In the genomic region with DNA sequence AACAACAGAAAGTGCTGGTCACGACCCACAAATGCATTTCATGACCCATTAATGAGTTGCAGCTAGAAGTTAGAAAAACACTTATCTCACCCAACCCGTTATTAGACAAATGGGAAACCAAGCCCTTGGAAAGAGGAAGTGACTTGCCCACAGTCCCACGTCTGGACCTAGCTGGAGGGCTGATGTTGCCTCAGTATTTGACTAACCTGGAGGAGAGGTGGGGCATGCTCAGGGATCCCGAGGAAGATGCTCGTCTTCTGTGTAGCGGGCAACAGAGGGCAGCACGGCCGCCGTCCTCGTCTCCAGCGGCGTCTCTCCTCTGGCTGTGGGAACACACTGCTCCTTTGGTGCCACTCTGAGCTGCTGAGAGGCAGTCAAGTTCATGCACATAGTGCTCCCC, we compare ENCODE assay signal across 13 cellular contexts. TPM values are rescaled to one million over a fixed set of nuclear protein-coding genes. Genes with fewer than 3 reads are reported as not detected.
DNase-seq lines count a peak whose midpoint lies in the region; ATAC-seq and TF ChIP-seq lines count a peak whose summit lies in the region.
"Had no signal": no experiment of that assay in that cellular context is flagged by ENCODE, and none has a peak within 500 bp of the region (broad histone marks: within the 10 kb centered on the region; RNA-seq: fewer than 3 reads in every experiment).

No MANE protein-coding gene starts in this region.

- no peaks in the 10 kb centered on the region for H3K9me3 ChIP-seq in CD4-positive, CD25-positive, alpha-beta regulatory T cell (ENCODE audit: control insufficient read depth in 2 of 2, low read length in 2 of 2)

- H3K27ac Mint-ChIP-seq in CD4-positive, CD25-positive, alpha-beta regulatory T cell, result peak overlapping the region; percentile 38 to 90 (median 55)
- peak overlapping the region; percentile 41 for H3K27ac Mint-ChIP-seq in activated CD8-positive, alpha-beta T cell treated with anti-CD3 and anti-CD28 coated beads, Interleukin-2, amount 10 ng/mL, durations not matched to agents 7 days and 5 days
- H3K27ac Mint-ChIP-seq in natural killer cell (peak overlapping the region; percentile 58 to 86), HFFc6 (no peak overlapping the region)
- H3K27ac Mint-ChIP-seq in effector memory CD8-positive, alpha-beta T cell, result peak overlapping the region in 1 of 2 donors; percentile 69

- peak overlapping the region; percentile 16 for H3K4me3 ChIP-seq in CD4-positive, CD25-positive, alpha-beta regulatory T cell (ENCODE audit: low read depth, low read length)
- H3K4me3 ChIP-seq: coronary artery had no signal

- DNase-seq in CD4-positive, CD25-positive, alpha-beta regulatory T cell, result no peak
- no peak for DNase-seq in activated CD8-positive, alpha-beta T cell treated with anti-CD3 and anti-CD28 coated beads, Interleukin-2, amount 10 ng/mL, durations not matched to agents 7 days and 5 days
- no peak for DNase-seq in natural killer cell
- no peak for DNase-seq in HFFc6
- no peak for DNase-seq in effector memory CD8-positive, alpha-beta T cell
- no peak for DNase-seq in DMS 273 (lab: John Stamatoyannopoulos, UW; ENCODE audit: unreplicated experiment)
- DNase-seq: islet precursor cell, naive B cell, small intestine had no signal

- H3K9me3 Mint-ChIP-seq in CD4-positive, CD25-positive, alpha-beta regulatory T cell, result no peaks in the 10 kb centered on the region
- no peaks in the 10 kb centered on the region for H3K9me3 Mint-ChIP-seq in activated CD8-positive, alpha-beta T cell treated with anti-CD3 and anti-CD28 coated beads, Interleukin-2, amount 10 ng/mL, durations not matched to agents 7 days and 5 days (ENCODE audit: insufficient read depth)
- H3K9me3 Mint-ChIP-seq in natural killer cell (no peaks in the 10 kb centered on the region), HFFc6 (no peaks in the 10 kb centered on the region)
- no peaks in the 10 kb centered on the region for H3K9me3 Mint-ChIP-seq in effector memory CD8-positive, alpha-beta T cell
- H3K9me3 Mint-ChIP-seq: activated naive CD4-positive, alpha-beta T cell treated with anti-CD3 and anti-CD28 coated beads, Interleukin-2, amount 50 U/mL, for 72 hours; naive B cell had no signal

- TF ChIP-seq POLR2A in GM18951 (IDR thresholded peaks at IDR 0.05; ENCODE audit: extremely low read depth, insufficient read depth, insufficient read length), result peak; percentile 16

- POLR2A ChIA-PET in activated CD8-positive, alpha-beta T cell treated with anti-CD3 and anti-CD28 coated beads, Interleukin-2, amount 10 ng/mL, durations not matched to agents 7 days and 5 days (lab: Charles Lee), result interaction anchor here (1.2 kb wide), 1 partner anchor 28 kb away, joined by 3 read pairs; no protein-coding TSS in a partner anchor

- TF ChIP-seq CTCF in natural killer cell (IDR thresholded peaks at IDR 0.05), result no peak
- TF ChIP-seq CTCF in HFFc6 (IDR thresholded peaks at IDR 0.05), result no peak

- peak overlapping the region in 2 of 4 donors; percentile 63 to 64 for H3K4me3 Mint-ChIP-seq in CD4-positive, CD25-positive, alpha-beta regulatory T cell
- no peak overlapping the region for H3K4me3 Mint-ChIP-seq in activated CD8-positive, alpha-beta T cell treated with anti-CD3 and anti-CD28 coated beads, Interleukin-2, amount 10 ng/mL, durations not matched to agents 7 days and 5 days
- no peak overlapping the region for H3K4me3 Mint-ChIP-seq in natural killer cell
- no peak overlapping the region for H3K4me3 Mint-ChIP-seq in HFFc6
- no peak overlapping the region for H3K4me3 Mint-ChIP-seq in effector memory CD8-positive, alpha-beta T cell

- no peaks in the 10 kb centered on the region for H3K27me3 ChIP-seq in CD4-positive, CD25-positive, alpha-beta regulatory T cell (ENCODE audit: control insufficient read depth, insufficient read depth, low read length)

- in situ Hi-C loops in GM18951 (cut with MboI; ENCODE audit: low sequenced_read_pairs, unreplicated experiment), result loop anchor here (5.0 to 10.0 kb wide), 2 partner anchors 294 to 391 kb away; no protein-coding TSS in a partner anchor

- intact Hi-C loops in natural killer cell (cut with micrococcal nuclease), result no loop called here

- peaks cover 26 to 93% (median 62%) of the 10 kb centered on the region in 4 donors for H3K4me1 Mint-ChIP-seq in CD4-positive, CD25-positive, alpha-beta regulatory T cell
- peaks cover 96% of the 10 kb centered on the region for H3K4me1 Mint-ChIP-seq in activated CD8-positive, alpha-beta T cell treated with anti-CD3 and anti-CD28 coated beads, Interleukin-2, amount 10 ng/mL, durations not matched to agents 7 days and 5 days (ENCODE audit: low read depth)
- H3K4me1 Mint-ChIP-seq in natural killer cell (peaks cover 63 to 80% of the 10 kb centered on the region in 2 donors), HFFc6 (ENCODE audit: low read depth) (peaks cover 18% of the 10 kb centered on the region)
- H3K4me1 Mint-ChIP-seq in effector memory CD8-positive, alpha-beta T cell (ENCODE audit: low read depth in 2 of 2), result peaks cover 75 to 78% of the 10 kb centered on the region in 2 donors

- H3K36me3 Mint-ChIP-seq in CD4-positive, CD25-positive, alpha-beta regulatory T cell, result peaks cover 54% of the 10 kb centered on the region
- peaks cover 97% of the 10 kb centered on the region for H3K36me3 Mint-ChIP-seq in activated CD8-positive, alpha-beta T cell treated with anti-CD3 and anti-CD28 coated beads, Interleukin-2, amount 10 ng/mL, durations not matched to agents 7 days and 5 days (ENCODE audit: low read depth)
- H3K36me3 Mint-ChIP-seq in natural killer cell (peaks cover 17% of the 10 kb centered on the region), HFFc6 (ENCODE audit: low read depth) (no peaks in the 10 kb centered on the region)
- H3K36me3 Mint-ChIP-seq in effector memory CD8-positive, alpha-beta T cell (ENCODE audit: insufficient read depth), result peaks cover 95% of the 10 kb centered on the region

- H3K36me3 ChIP-seq in CD4-positive, CD25-positive, alpha-beta regulatory T cell (ENCODE audit: control insufficient read depth, insufficient read depth, low read length), result peaks cover 98% of the 10 kb centered on the region

- H3K27me3 Mint-ChIP-seq in CD4-positive, CD25-positive, alpha-beta regulatory T cell, result no peaks in the 10 kb centered on the region
- H3K27me3 Mint-ChIP-seq in activated CD8-positive, alpha-beta T cell treated with anti-CD3 and anti-CD28 coated beads, Interleukin-2, amount 10 ng/mL, durations not matched to agents 7 days and 5 days (ENCODE audit: low read depth), result no peaks in the 10 kb centered on the region
- H3K27me3 Mint-ChIP-seq in natural killer cell (ENCODE audit: low read depth in 2 of 2) (no peaks in the 10 kb centered on the region), HFFc6 (ENCODE audit: insufficient read depth) (peaks cover 37% of the 10 kb centered on the region)
- H3K27me3 Mint-ChIP-seq in effector memory CD8-positive, alpha-beta T cell, result no peaks in the 10 kb centered on the region
- H3K27me3 Mint-ChIP-seq: naive B cell had no signal

- CTCF ChIA-PET in activated CD8-positive, alpha-beta T cell treated with anti-CD3 and anti-CD28 coated beads, Interleukin-2, amount 10 ng/mL, durations not matched to agents 7 days and 5 days (lab: Charles Lee), result interaction anchor here (10.3 to 12.7 kb wide), 2 partner anchors 9 to 402 kb away, joined by 79 to 242 read pairs; no protein-coding TSS in a partner anchor

- peak overlapping the region; percentile 41 for H3K27ac ChIP-seq in CD4-positive, CD25-positive, alpha-beta regulatory T cell (ENCODE audit: insufficient read depth, low read length, poor library complexity, severe bottlenecking)
- H3K27ac ChIP-seq: coronary artery, VCaP had no signal

- peaks cover 85% of the 10 kb centered on the region for H3K4me1 ChIP-seq in CD4-positive, CD25-positive, alpha-beta regulatory T cell (ENCODE audit: control insufficient read depth, insufficient read depth, low read length, poor library complexity, severe bottlenecking)

- ATAC-seq in CD4-positive, CD25-positive, alpha-beta regulatory T cell (ENCODE audit: low read depth in 2 of 2), result no peak
- no peak for ATAC-seq in activated CD8-positive, alpha-beta T cell treated with anti-CD3 and anti-CD28 coated beads, Interleukin-2, amount 10 ng/mL, durations not matched to agents 7 days and 5 days
- no peak for ATAC-seq in natural killer cell
- no peak for ATAC-seq in effector memory CD8-positive, alpha-beta T cell (replicated peaks)

RNA-seq across cellular contexts. Expression of gene CCND2, which starts 12.7 kb away (rescaled TPM):
- 206 TPM for total RNA-seq in CD4-positive, CD25-positive, alpha-beta regulatory T cell
- 10 to 100 TPM; 51.8 to 67.1 (median 62.9) TPM for polyA plus RNA-seq in CD4-positive, CD25-positive, alpha-beta regulatory T cell
- 100 to 1,000 TPM; 572 to 592 TPM for total RNA-seq in activated CD8-positive, alpha-beta T cell treated with anti-CD3 and anti-CD28 coated beads, Interleukin-2, amount 10 ng/mL, durations not matched to agents 7 days and 5 days
- 100 to 1,000 TPM; 164 to 247 (median 228) TPM for total RNA-seq in natural killer cell
- total RNA-seq in HFFc6 (2021; fragmentation: NEBNext Ultra II Directional; extraction: Animal tissue kit (Norgen Biotek cat#: 25700)), result 10 to 100 TPM in 4 of 6 experiments, 1 to 10 TPM in 2; 5.7 to 27.2 (median 24.5) TPM

RNA-seq across cellular contexts. Expression of gene TIGAR, which starts 34.8 kb away (rescaled TPM):
- total RNA-seq in CD4-positive, CD25-positive, alpha-beta regulatory T cell, result 13.3 TPM
- polyA plus RNA-seq in CD4-positive, CD25-positive, alpha-beta regulatory T cell, result 1 to 10 TPM; 2.1 to 7.1 (median 5.6) TPM
- total RNA-seq in activated CD8-positive, alpha-beta T cell treated with anti-CD3 and anti-CD28 coated beads, Interleukin-2, amount 10 ng/mL, durations not matched to agents 7 days and 5 days, result 10 to 100 TPM; 14.7 to 15.8 TPM
- 1 to 10 TPM; 6.1 to 7.4 (median 7.3) TPM for total RNA-seq in natural killer cell
- 10 to 100 TPM; 29.9 to 51.8 (median 41.8) TPM for total RNA-seq in HFFc6 (2021; fragmentation: NEBNext Ultra II Directional; extraction: Animal tissue kit (Norgen Biotek cat#: 25700))
